Comparison of ENCODE assay signal across 8 cellular contexts in genomic region chr1:114346480-114347029, GRCh38.
A peak's percentile ranks its signal among the peaks of the same experiment; 100 is the strongest.
DNase-seq lines count a peak whose midpoint lies in the region; ATAC-seq and TF ChIP-seq lines count a peak whose summit lies in the region.

No MANE protein-coding gene starts in this region.

- H3K27ac ChIP-seq in right atrium auricular region (peak overlapping the region; percentile 71 to 82), prostate gland (peak overlapping the region; percentile 79 to 86)

- H3K27me3 ChIP-seq in right atrium auricular region, result no peaks in the 10 kb centered on the region
- no peaks in the 10 kb centered on the region for H3K27me3 ChIP-seq in prostate gland (replicated peaks; ENCODE audit: insufficient read depth)

- DNase-seq in GM13977 (ENCODE audit: low spot score), result peak; percentile 92
- DNase-seq in NCI-H1694 treated with DMSO at 0.1 percent for 48 hours (lab: John Stamatoyannopoulos, UW), result peak; percentile 90
- peak; percentile 93 to 100 (median 95) for DNase-seq in T-helper 17 cell
- DNase-seq in anterior cingulate cortex (lab: John Stamatoyannopoulos, UW), result peak; percentile 43 to 98 (median 90)
- peak; percentile 95 for DNase-seq in right atrium auricular region (ENCODE audit: low spot score)
- peak; percentile 93 for DNase-seq in prostate gland (ENCODE audit: low spot score)
- DNase-seq in ureter (ENCODE audit: low spot score), result peak; percentile 96

- H3K4me1 ChIP-seq in right atrium auricular region (peaks cover 0 to 11% of the 10 kb centered on the region in 2 donors), prostate gland (replicated peaks) (peaks cover 7% of the 10 kb centered on the region)

- H3K4me3 ChIP-seq in right atrium auricular region (peak overlapping the region; percentile 40 to 66), prostate gland (peak overlapping the region; percentile 34 to 42)

- H3K4me1 Mint-ChIP-seq in T-helper 17 cell, result peaks cover 13% of the 10 kb centered on the region

- no peak for TF ChIP-seq POLR2A in prostate gland (IDR thresholded peaks at IDR 0.05)

- no peaks in the 10 kb centered on the region for H3K36me3 Mint-ChIP-seq in T-helper 17 cell (ENCODE audit: low read depth)

- H3K4me3 Mint-ChIP-seq in T-helper 17 cell, result peak overlapping the region; percentile 96

- 4% methylated on average over 33 of the region's 33 CpGs for WGBS in prostate gland

- H3K27ac Mint-ChIP-seq in T-helper 17 cell, result peak overlapping the region; percentile 97

- ATAC-seq in HG02943 (IDR thresholded peaks at IDR 0.05; ENCODE audit: low read depth, unreplicated experiment), result peak; percentile 98
- peak; percentile 99 for ATAC-seq in T-helper 17 cell

- TF ChIP-seq CTCF in GM13977 (IDR thresholded peaks at IDR 0.05; ENCODE audit: extremely low read depth, insufficient read depth, missing control alignments), result peak; percentile 100
- TF ChIP-seq CTCF in right atrium auricular region (IDR thresholded peaks at IDR 0.05), result peak; percentile 100
- peak; percentile 99 to 100 (median 100) for TF ChIP-seq CTCF in prostate gland (IDR thresholded peaks at IDR 0.05)

- intact Hi-C loops in prostate gland (cut with DNase I), result loop anchor here (2.0 to 5.0 kb wide), 4 partner anchors 80 to 326 kb away; partner anchors contain the start of genes BCAS2, DENND2C and TRIM33

- H3K36me3 ChIP-seq in right atrium auricular region, result no peaks in the 10 kb centered on the region
- H3K36me3 ChIP-seq in prostate gland, result no peaks in the 10 kb centered on the region

- in situ Hi-C loops in GM13977 (cut with MboI; ENCODE audit: low pct_unique_long_range_greater_than_20kb, low sequenced_read_pairs, unreplicated experiment), result no loop called here

- no peaks in the 10 kb centered on the region for H3K27me3 Mint-ChIP-seq in T-helper 17 cell

- H3K9me3 ChIP-seq in T-helper 17 cell (ENCODE audit: control insufficient read depth, low read length, poor library complexity, severe bottlenecking) (no peaks in the 10 kb centered on the region), right atrium auricular region (no peaks in the 10 kb centered on the region), prostate gland (no peaks in the 10 kb centered on the region)

Comparison
In these comparisons a context has a peak if more than half of its experiments do, and no peak if none do; other contexts are left out.
1. Peak in every context shown above with its lines: DNase-seq, ATAC-seq, H3K4me3 ChIP-seq and H3K27ac ChIP-seq.